ENCODE assay signal across 29 cellular contexts in the genomic region with DNA sequence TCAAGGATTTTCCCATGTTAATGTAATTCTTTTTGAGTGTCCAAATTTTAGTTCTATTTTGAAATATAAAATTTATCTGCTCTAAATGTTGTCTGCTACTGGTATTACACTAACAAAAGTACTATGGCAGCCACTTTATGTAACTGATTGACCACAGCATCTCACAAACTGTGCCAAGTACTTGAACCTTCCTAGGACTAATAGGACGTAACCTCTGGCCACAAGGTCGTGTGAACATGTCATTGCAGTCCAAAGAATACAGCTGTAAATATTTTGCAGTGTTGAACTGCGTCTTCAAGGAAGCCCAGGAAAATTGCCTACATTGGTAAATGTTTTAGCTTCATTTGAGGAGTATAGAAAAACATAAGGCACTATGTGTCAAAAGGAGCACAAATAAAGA.
"Had no signal": no experiment of that assay in that cellular context is flagged by ENCODE, and none has a peak within 500 bp of the region (broad histone marks: within the 10 kb centered on the region; RNA-seq: fewer than 3 reads in every experiment).

No MANE protein-coding gene starts in this region.

- H3K4me2 ChIP-seq: neural progenitor cell had no signal

- H3K9me3 ChIP-seq: ascending aorta, psoas muscle, stomach, thyroid gland, upper lobe of right lung had no signal

- H3K36me3 ChIP-seq: ascending aorta, brain microvascular endothelial cell, neural progenitor cell, thyroid gland, upper lobe of right lung, WERI-Rb-1 had no signal

- FAIRE-seq: frontal cortex had no signal

- ATAC-seq: activated CD4-positive, CD25-positive, alpha-beta regulatory T cell treated with anti-CD3 and anti-CD28 coated beads, Interleukin-2, amount 50 U/mL, for 24 hours; esophagus mucosa; natural killer cell; psoas muscle; stimulated activated naive B cell treated with anti-CD40 and anti-IgM and Interleukin-4, amounts not matched to agents 10 μg/mL and 1 μg/mL and 100 μg/mL, for 72 hours; T-helper 17 cell; upper lobe of right lung had no signal

- H3K27ac ChIP-seq: ascending aorta, brain microvascular endothelial cell, neural progenitor cell, parathyroid adenoma, psoas muscle, stomach, thyroid gland, upper lobe of right lung, WERI-Rb-1 had no signal

- H2AFZ ChIP-seq: neural progenitor cell, parathyroid adenoma had no signal

- H3K27me3 ChIP-seq: ascending aorta, brain microvascular endothelial cell, neural progenitor cell, stomach, thyroid gland, upper lobe of right lung had no signal

- H3K9ac ChIP-seq: neural progenitor cell, parathyroid adenoma had no signal

- DNase-seq: activated CD4-positive, alpha-beta memory T cell treated with anti-CD3 and anti-CD28 coated beads for 36 hours; activated CD4-positive, alpha-beta T cell treated with anti-CD3 and anti-CD28 coated beads, Interleukin-2, amount 10 ng/mL, durations not matched to agents 24 days and 14 days; activated CD8-positive, alpha-beta memory T cell treated with anti-CD3 and anti-CD28 coated beads, Interleukin-2, amount 50 U/mL, for 4 hours; activated gamma-delta T cell; activated naive CD4-positive, alpha-beta T cell treated with anti-CD3 and anti-CD28 coated beads, Interleukin-2, amount 10 ng/mL, durations not matched to agents 7 days and 5 days; activated naive CD8-positive, alpha-beta T cell treated with anti-CD3 and anti-CD28 coated beads, Interleukin-2, amount 10 ng/mL, durations not matched to agents 7 days and 5 days; activated T-cell treated with anti-CD3 and anti-CD28 coated beads, Interleukin-2, amount 50 U/mL, for 1 hour; brain microvascular endothelial cell; caudate nucleus; endodermal cell; midbrain; natural killer cell; occipital lobe; psoas muscle; stimulated activated CD4-positive, alpha-beta T cell treated with anti-CD3 and anti-CD28 coated beads, Interleukin-15, amount 100 ng/mL, for 24 hours; stimulated activated CD4-positive, alpha-beta T cell treated with anti-CD3 and anti-CD28 coated beads, Interleukin-2, amount 100 ng/mL, for 24 hours; stimulated activated naive B cell treated with anti-CD40 and anti-IgM and Interleukin-4, amounts not matched to agents 10 μg/mL and 1 μg/mL and 100 μg/mL, for 72 hours; stomach; T-helper 17 cell; T1000; thyroid gland; upper lobe of right lung; WERI-Rb-1 had no signal

- H3K4me1 ChIP-seq: parathyroid adenoma, psoas muscle had no signal

- H3K4me3 ChIP-seq: ascending aorta, neural progenitor cell, psoas muscle, stomach, thyroid gland, upper lobe of right lung had no signal
